In genomic region chr14:30440986-30441385, GRCh38 we compare ENCODE assay signal across 19 cellular contexts.
"Had no signal": no experiment of that assay in that cellular context is flagged by ENCODE, and none has a peak within 500 bp of the region (broad histone marks: within the 10 kb centered on the region; RNA-seq: fewer than 3 reads in every experiment).

No MANE protein-coding gene starts in this region.

- H3K27ac ChIP-seq: dorsolateral prefrontal cortex, neutrophil, parathyroid adenoma, sigmoid colon, stomach, thoracic aorta had no signal

- H3K4me1 ChIP-seq: parathyroid adenoma, sigmoid colon, stomach had no signal

- H3K9ac ChIP-seq: parathyroid adenoma had no signal

- H2AFZ ChIP-seq: parathyroid adenoma had no signal

- DNase-seq: activated CD4-positive, alpha-beta T cell treated with anti-CD3 and anti-CD28 coated beads, Interleukin-2, amount 10 ng/mL, durations not matched to agents 24 days and 14 days; activated CD4-positive, CD25-positive, alpha-beta regulatory T cell; activated CD8-positive, alpha-beta memory T cell treated with anti-CD3 and anti-CD28 coated beads, Interleukin-2, amount 50 U/mL, for 48 hours; activated gamma-delta T cell; activated naive CD8-positive, alpha-beta T cell treated with anti-CD3 and anti-CD28 coated beads, Interleukin-2, amount 10 ng/mL, durations not matched to agents 7 days and 5 days; activated T-cell treated with anti-CD3 and anti-CD28 coated beads, Interleukin-2, amount 50 U/mL, for 72 hours; aorta; dorsolateral prefrontal cortex; endodermal cell; erythroblast; hippocampal formation; naive thymus-derived CD8-positive, alpha-beta T cell; sigmoid colon; stimulated activated CD4-positive, alpha-beta T cell treated with anti-CD3 and anti-CD28 coated beads, Interleukin-1b, Interleukin-23, amount 100 ng/mL, for 48 hours; stomach had no signal

- H3K9me3 ChIP-seq: neutrophil, sigmoid colon, stomach, thoracic aorta had no signal

- H3K79me2 ChIP-seq: parathyroid adenoma had no signal

- ATAC-seq: activated T-cell treated with anti-CD3 and anti-CD28 coated beads, Interleukin-2, amount 50 U/mL, for 72 hours; left lobe of liver; naive thymus-derived CD8-positive, alpha-beta T cell had no signal

- H3K4me3 ChIP-seq: dorsolateral prefrontal cortex, sigmoid colon, stomach, thoracic aorta had no signal

- H3K36me3 ChIP-seq: neutrophil, sigmoid colon, stomach, thoracic aorta had no signal

- H3K27me3 ChIP-seq: dorsolateral prefrontal cortex, sigmoid colon, stomach had no signal
